Comparison of ENCODE assay signal across 22 cellular contexts in the genomic region with DNA sequence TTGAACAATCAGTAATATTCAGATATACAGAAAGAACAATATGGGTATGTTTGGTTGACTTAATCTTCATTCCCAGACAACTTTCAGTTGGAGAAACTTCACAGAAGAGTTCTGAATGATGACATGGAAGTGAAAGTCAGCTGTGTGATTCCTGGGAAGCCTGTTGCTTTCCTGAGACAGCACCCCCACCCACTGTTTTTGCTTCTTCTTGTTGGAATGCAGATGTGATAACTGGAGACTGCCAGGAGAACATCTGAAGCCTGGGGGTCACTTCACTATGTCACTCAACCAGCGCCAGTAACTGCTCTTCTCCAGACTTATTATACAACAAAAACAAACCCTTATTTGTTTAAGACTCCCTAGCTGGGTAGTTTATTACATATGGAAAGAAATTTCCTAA.
DNase-seq lines count a peak whose midpoint lies in the region; ATAC-seq, FAIRE-seq and TF ChIP-seq lines count a peak whose summit lies in the region.
"Had no signal": no experiment of that assay in that cellular context is flagged by ENCODE, and none has a peak within 500 bp of the region (broad histone marks: within the 10 kb centered on the region; RNA-seq: fewer than 3 reads in every experiment).

No MANE protein-coding gene starts in this region.

- H3K9ac ChIP-seq in astrocyte (ENCODE audit: low read length) = no peak overlapping the region
- H3K9ac ChIP-seq: BLaER1 had no signal

- H3K27me3 Mint-ChIP-seq in astrocyte (ENCODE audit: low read depth, unreplicated experiment) (no peaks in the 10 kb centered on the region), chondrocyte (ENCODE audit: low read depth) (no peaks in the 10 kb centered on the region)
- H3K27me3 Mint-ChIP-seq: CD4-positive, alpha-beta memory T cell; IgD-negative memory B cell had no signal

- no peak for ATAC-seq in HG02840 (IDR thresholded peaks at IDR 0.05; ENCODE audit: low FRiP score, unreplicated experiment)
- ATAC-seq in HG02798 (IDR thresholded peaks at IDR 0.05; ENCODE audit: poor library complexity, unreplicated experiment) = no peak
- ATAC-seq: GM23338, HepG2 had no signal

- H2AFZ ChIP-seq in astrocyte (ENCODE audit: low read depth, low read length) = no peak overlapping the region
- H2AFZ ChIP-seq: GM23338 had no signal

- H3K4me1 Mint-ChIP-seq in astrocyte (ENCODE audit: low read depth, unreplicated experiment) (peaks cover 11% of the 10 kb centered on the region), chondrocyte (ENCODE audit: low read depth) (peaks cover 37% of the 10 kb centered on the region)
- H3K4me1 Mint-ChIP-seq: CD14-positive monocyte; CD4-positive, alpha-beta memory T cell; IgD-negative memory B cell had no signal

- H3K4me3 ChIP-seq in astrocyte (ENCODE audit: insufficient read depth, low read depth, low read length) = no peak overlapping the region
- H3K4me3 ChIP-seq: BLaER1, GM23338 had no signal

- TF ChIP-seq CTCF in astrocyte (IDR thresholded peaks at IDR 0.05; ENCODE audit: insufficient read depth, low read depth, low read length) (no peak), chondrocyte (IDR thresholded peaks at IDR 0.05) (no peak)

- H3K9me3 ChIP-seq in astrocyte (ENCODE audit: insufficient read depth, low read depth, low read length) = no peaks in the 10 kb centered on the region
- H3K9me3 ChIP-seq: BLaER1 had no signal

- H3K36me3 ChIP-seq in astrocyte (ENCODE audit: insufficient read depth, low read length) = no peaks in the 10 kb centered on the region
- H3K36me3 ChIP-seq: BLaER1 had no signal

- FAIRE-seq in astrocyte (lab: Jason Lieb, UNC) = no peak
- FAIRE-seq: G401.6, GM12891, H54, HepG2 had no signal

- H3K4me2 ChIP-seq in astrocyte (ENCODE audit: low read length) = no peak overlapping the region
- H3K4me2 ChIP-seq: BLaER1, GM23338 had no signal

- H4K20me1 ChIP-seq in astrocyte (ENCODE audit: insufficient read depth, low read length) = no peaks in the 10 kb centered on the region
- H4K20me1 ChIP-seq: BLaER1 had no signal

- H3K9me3 Mint-ChIP-seq in astrocyte (ENCODE audit: unreplicated experiment) (no peaks in the 10 kb centered on the region), chondrocyte (ENCODE audit: low read depth) (no peaks in the 10 kb centered on the region)
- H3K9me3 Mint-ChIP-seq: GM23338 had no signal

- H3K27ac ChIP-seq in astrocyte (ENCODE audit: low read depth, low read length) = no peak overlapping the region
- H3K27ac ChIP-seq: BLaER1 had no signal

- H3K27me3 ChIP-seq in astrocyte (ENCODE audit: insufficient read depth, low read length) = no peaks in the 10 kb centered on the region
- H3K27me3 ChIP-seq: BLaER1 had no signal

- peak overlapping the region; percentile 3 for H3K27ac Mint-ChIP-seq in astrocyte (ENCODE audit: unreplicated experiment)
- H3K27ac Mint-ChIP-seq in chondrocyte (ENCODE audit: unreplicated experiment) = peak overlapping the region; percentile 42
- H3K27ac Mint-ChIP-seq: CD14-positive monocyte; CD4-positive, alpha-beta memory T cell; GM23338; IgD-negative memory B cell had no signal

- H3K36me3 Mint-ChIP-seq in astrocyte (ENCODE audit: low read depth, unreplicated experiment) (no peaks in the 10 kb centered on the region), chondrocyte (ENCODE audit: low read depth) (no peaks in the 10 kb centered on the region)
- H3K36me3 Mint-ChIP-seq: CD14-positive monocyte; CD4-positive, alpha-beta memory T cell; IgD-negative memory B cell had no signal

- H3K4me3 Mint-ChIP-seq in astrocyte (ENCODE audit: unreplicated experiment) = no peak overlapping the region
- no peak overlapping the region for H3K4me3 Mint-ChIP-seq in chondrocyte (ENCODE audit: unreplicated experiment)
- H3K4me3 Mint-ChIP-seq: CD14-positive monocyte, GM23338, IgD-negative memory B cell had no signal

- DNase-seq in astrocyte (ENCODE audit: low read depth) (no peak), chondrocyte (ENCODE audit: low spot score) (no peak), left kidney (ENCODE audit: low read depth, low spot score) (peak; percentile 17), smooth muscle cell of the brain vasculature (ENCODE audit: low read depth, low spot score) (peak; percentile 88), SW 1271 (lab: John Stamatoyannopoulos, UW) (no peak)
- DNase-seq: 8988T; Calu3; CD4-positive, alpha-beta memory T cell; DMS53; DND-41; EL; HCEC 1CT had no signal

- H3K79me2 ChIP-seq in astrocyte (ENCODE audit: insufficient read depth, low read length) = no peaks in the 10 kb centered on the region

- H3K4me1 ChIP-seq in astrocyte (ENCODE audit: insufficient read depth, low read length) = no peaks in the 10 kb centered on the region
- H3K4me1 ChIP-seq: BLaER1 had no signal

Comparison
In these comparisons a context has a peak if more than half of its experiments do, and no peak if none do; other contexts are left out.
1. DNase-seq: peak in left kidney (single experiment) and smooth muscle cell of the brain vasculature (single experiment); none in astrocyte (single experiment), chondrocyte (single experiment) and SW 1271 (0 of 2).